Comparison of ENCODE assay signal across 23 cellular contexts in the genomic region with DNA sequence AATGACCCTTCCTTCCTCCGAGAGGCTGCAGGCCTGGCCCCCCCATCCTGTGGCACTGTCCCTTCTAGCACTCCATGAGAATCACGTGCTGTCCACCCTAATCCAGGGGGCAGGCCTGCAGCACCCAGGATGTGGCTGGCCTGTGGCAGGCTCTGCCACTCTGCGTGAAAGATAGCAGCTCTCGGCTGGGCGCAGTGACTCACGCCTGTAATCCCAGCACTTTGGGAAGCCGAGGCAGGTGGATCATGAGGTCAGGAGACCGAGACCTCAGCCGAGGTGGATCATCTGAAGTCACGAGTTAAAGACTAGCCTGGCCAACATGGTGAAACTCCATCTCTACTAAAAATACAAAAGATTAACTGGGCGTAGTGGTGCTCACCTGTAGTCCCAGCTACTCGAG. TPM values are rescaled to one million over a fixed set of nuclear protein-coding genes. Genes with fewer than 3 reads are reported as not detected.
"Had no signal": no experiment of that assay in that cellular context is flagged by ENCODE, and none has a peak within 500 bp of the region (broad histone marks: within the 10 kb centered on the region; RNA-seq: fewer than 3 reads in every experiment).

No MANE protein-coding gene starts in this region.

- H3K36me3 ChIP-seq: adrenal gland, cardiac muscle cell, right lobe of liver, upper lobe of right lung had no signal

- H3K9me3 ChIP-seq: adrenal gland, right lobe of liver, SK-N-SH, testis, upper lobe of right lung had no signal

- DNase-seq: activated CD4-positive, alpha-beta T cell treated with anti-CD3 and anti-CD28 coated beads, Interleukin-2, amount 10 ng/mL, durations not matched to agents 7 days and 5 days; activated CD8-positive, alpha-beta T cell treated with anti-CD3 and anti-CD28 coated beads, Interleukin-2, amount 10 ng/mL, durations not matched to agents 7 days and 5 days; activated naive CD4-positive, alpha-beta T cell treated with anti-CD3 and anti-CD28 coated beads, Interleukin-2, amount 50 U/mL, for 16 hours; activated T-cell treated with anti-CD3 and anti-CD28 coated beads, Interleukin-2, amount 50 U/mL, for 4 hours; adrenal gland; foreskin fibroblast; hippocampal formation; right lobe of liver; SK-N-SH; small intestine; stimulated activated CD4-positive, alpha-beta T cell treated with anti-CD3 and anti-CD28 coated beads, Interleukin-15, amount 100 ng/mL, for 24 hours; stimulated activated CD4-positive, alpha-beta T cell treated with anti-CD3 and anti-CD28 coated beads, Interleukin-2, amount 100 ng/mL, for 48 hours; testis; upper lobe of right lung had no signal

- H3K9me3 Mint-ChIP-seq: activated CD4-positive, alpha-beta T cell treated with anti-CD3 and anti-CD28 coated beads, Interleukin-2, amount 10 ng/mL, durations not matched to agents 7 days and 5 days; activated T-cell treated with anti-CD3 and anti-CD28 coated beads, Interleukin-2, amount 50 U/mL, for 4 hours had no signal

- H3K27ac Mint-ChIP-seq: activated CD4-positive, alpha-beta T cell treated with anti-CD3 and anti-CD28 coated beads, Interleukin-2, amount 10 ng/mL, durations not matched to agents 7 days and 5 days; activated CD8-positive, alpha-beta T cell treated with anti-CD3 and anti-CD28 coated beads, Interleukin-2, amount 10 ng/mL, durations not matched to agents 7 days and 5 days had no signal

- H3K4me3 ChIP-seq: adrenal gland, cardiac muscle cell, lung, right lobe of liver, testis, upper lobe of right lung had no signal

- H3K4me1 ChIP-seq: adrenal gland, parathyroid adenoma, right lobe of liver had no signal

- H3K27ac ChIP-seq: adrenal gland, cardiac muscle cell, epithelial cell of prostate, parathyroid adenoma, right lobe of liver, testis, upper lobe of right lung had no signal

- ATAC-seq: activated CD4-positive, CD25-positive, alpha-beta regulatory T cell treated with anti-CD3 and anti-CD28 coated beads, Interleukin-2, amount 50 U/mL, for 24 hours; activated CD8-positive, alpha-beta T cell treated with anti-CD3 and anti-CD28 coated beads, Interleukin-2, amount 10 ng/mL, durations not matched to agents 7 days and 5 days; activated T-cell treated with anti-CD3 and anti-CD28 coated beads, Interleukin-2, amount 50 U/mL, for 4 hours; left lobe of liver; right lobe of liver; upper lobe of right lung had no signal

- H3K27me3 ChIP-seq: adrenal gland, cardiac muscle cell, right lobe of liver, testis had no signal

- H3K4me1 Mint-ChIP-seq: activated CD4-positive, alpha-beta T cell treated with anti-CD3 and anti-CD28 coated beads, Interleukin-2, amount 10 ng/mL, durations not matched to agents 7 days and 5 days had no signal

- H3K4me3 Mint-ChIP-seq: activated CD4-positive, alpha-beta T cell treated with anti-CD3 and anti-CD28 coated beads, Interleukin-2, amount 10 ng/mL, durations not matched to agents 7 days and 5 days; activated CD8-positive, alpha-beta T cell treated with anti-CD3 and anti-CD28 coated beads, Interleukin-2, amount 10 ng/mL, durations not matched to agents 7 days and 5 days; activated T-cell treated with anti-CD3 and anti-CD28 coated beads, Interleukin-2, amount 50 U/mL, for 4 hours had no signal

RNA-seq across cellular contexts. Expression of a gene that starts 24.5 kb away (rescaled TPM):
- total RNA-seq: activated CD4-positive, alpha-beta T cell treated with anti-CD3 and anti-CD28 coated beads, Interleukin-2, amount 10 ng/mL, durations not matched to agents 7 days and 5 days; activated CD8-positive, alpha-beta T cell treated with anti-CD3 and anti-CD28 coated beads, Interleukin-2, amount 10 ng/mL, durations not matched to agents 7 days and 5 days; activated T-cell treated with anti-CD3 and anti-CD28 coated beads, Interleukin-2, amount 50 U/mL, for 4 hours; adrenal gland; cardiac muscle cell; dermis microvascular lymphatic vessel endothelial cell; kidney; left lobe of liver; lung; myocyte; right lobe of liver; testis; upper lobe of right lung had no signal
